In genomic region chr19:47848871-47849473, GRCh38 we compare ENCODE assay signal across 8 cellular contexts. TPM values are rescaled to one million over a fixed set of nuclear protein-coding genes. Genes with fewer than 3 reads are reported as not detected.
DNase-seq lines count a peak whose midpoint lies in the region; ATAC-seq and TF ChIP-seq lines count a peak whose summit lies in the region.

No MANE protein-coding gene starts in this region.

- TF ChIP-seq CTCF in fibroblast of mammary gland (conservative IDR thresholded peaks at IDR 0.05; ENCODE audit: control insufficient read depth, insufficient read depth, low read depth, low read length): peak; percentile 43

- peaks cover 16% of the 10 kb centered on the region for H3K4me1 Mint-ChIP-seq in stimulated activated effector memory CD8-positive, alpha-beta T cell treated with anti-CD3 and anti-CD28 coated beads, Interleukin-12 subunit alpha, Interleukin-12 subunit beta, amount 100 ng/mL, for 72 hours

- H3K4me3 ChIP-seq in fibroblast of mammary gland (ENCODE audit: control insufficient read depth, low read depth, low read length): no peak overlapping the region

- ATAC-seq in stimulated activated effector memory CD8-positive, alpha-beta T cell treated with anti-CD3 and anti-CD28 coated beads, Interleukin-12 subunit alpha, Interleukin-12 subunit beta, amount 100 ng/mL, for 72 hours: no peak

- H3K4me3 Mint-ChIP-seq in stimulated activated effector memory CD8-positive, alpha-beta T cell treated with anti-CD3 and anti-CD28 coated beads, Interleukin-12 subunit alpha, Interleukin-12 subunit beta, amount 100 ng/mL, for 72 hours: peak overlapping the region; percentile 18

- no peaks in the 10 kb centered on the region for H3K9me3 Mint-ChIP-seq in stimulated activated effector memory CD8-positive, alpha-beta T cell treated with anti-CD3 and anti-CD28 coated beads, Interleukin-12 subunit alpha, Interleukin-12 subunit beta, amount 100 ng/mL, for 72 hours

- DNase-seq in activated CD4-positive, alpha-beta T cell treated with anti-CD3 and anti-CD28 coated beads for 24 hours (ENCODE audit: low read depth in 2 of 2): peak; percentile 3 to 40
- no peak for DNase-seq in activated CD4-positive, alpha-beta T cell treated with anti-CD3 and anti-CD28 coated beads for 1 hour
- DNase-seq in activated CD4-positive, alpha-beta T cell treated with anti-CD3 and anti-CD28 coated beads for 48 hours: peak; percentile 74
- peak; percentile 18 for DNase-seq in fibroblast of mammary gland (ENCODE audit: low read depth)
- peak in 1 of 2 donors; percentile 54 for DNase-seq in stimulated activated effector memory CD8-positive, alpha-beta T cell treated with anti-CD3 and anti-CD28 coated beads, Interleukin-12 subunit alpha, Interleukin-12 subunit beta, amount 100 ng/mL, for 72 hours (ENCODE audit: low spot score in 2 of 2)
- DNase-seq in mucosa of gallbladder (ENCODE audit: low spot score): no peak
- DNase-seq in C1 segment of cervical spinal cord (lab: John Stamatoyannopoulos, UW): no peak
- no peak for DNase-seq in T1000 (lab: John Stamatoyannopoulos, UW)

- no peaks in the 10 kb centered on the region for H3K36me3 Mint-ChIP-seq in stimulated activated effector memory CD8-positive, alpha-beta T cell treated with anti-CD3 and anti-CD28 coated beads, Interleukin-12 subunit alpha, Interleukin-12 subunit beta, amount 100 ng/mL, for 72 hours

- no peak overlapping the region for H3K27ac Mint-ChIP-seq in stimulated activated effector memory CD8-positive, alpha-beta T cell treated with anti-CD3 and anti-CD28 coated beads, Interleukin-12 subunit alpha, Interleukin-12 subunit beta, amount 100 ng/mL, for 72 hours

RNA-seq across cellular contexts. Expression of gene TPRX2, which starts 10.1 kb away (rescaled TPM):
- total RNA-seq in mucosa of gallbladder: not detected

RNA-seq across cellular contexts. Expression of gene CRX, which starts 27.2 kb away (rescaled TPM):
- not detected for total RNA-seq in mucosa of gallbladder

RNA-seq across cellular contexts. Expression of gene SULT2A1, which starts 37.1 kb away (rescaled TPM):
- 0.46 TPM for total RNA-seq in mucosa of gallbladder

RNA-seq across cellular contexts. Expression of gene TPRX1, which starts 44.6 kb away (rescaled TPM):
- total RNA-seq in mucosa of gallbladder: not detected

Comparison
In these comparisons a context has a peak if more than half of its experiments do, and no peak if none do; other contexts are left out.
1. DNase-seq: peak in activated CD4-positive, alpha-beta T cell treated with anti-CD3 and anti-CD28 coated beads for 24 hours (2 of 2), activated CD4-positive, alpha-beta T cell treated with anti-CD3 and anti-CD28 coated beads for 48 hours (single experiment) and fibroblast of mammary gland (single experiment); none in activated CD4-positive, alpha-beta T cell treated with anti-CD3 and anti-CD28 coated beads for 1 hour (single experiment), mucosa of gallbladder (single experiment), C1 segment of cervical spinal cord (0 of 14) and T1000 (single experiment).